In genomic region chr3:111769110-111769509, GRCh38 we compare ENCODE assay signal across 16 cellular contexts.
A peak's percentile ranks its signal among the peaks of the same experiment; 100 is the strongest.
DNase-seq lines count a peak whose midpoint lies in the region; ATAC-seq and TF ChIP-seq lines count a peak whose summit lies in the region.
"Had no signal": no experiment of that assay in that cellular context is flagged by ENCODE, and none has a peak within 500 bp of the region (broad histone marks: within the 10 kb centered on the region; RNA-seq: fewer than 3 reads in every experiment).

No MANE protein-coding gene starts in this region.

- H3K27me3 ChIP-seq in ascending aorta (no peaks in the 10 kb centered on the region), heart right ventricle (no peaks in the 10 kb centered on the region), upper lobe of right lung (no peaks in the 10 kb centered on the region)

- H3K36me3 Mint-ChIP-seq in nephron (ENCODE audit: low read depth): peaks cover 3% of the 10 kb centered on the region
- H3K36me3 Mint-ChIP-seq: natural killer cell treated with Interleukin-12 subunit alpha and Interleukin-12 subunit beta and Interleukin-15 and Interleukin-18, amount 100 ng/mL, for 72 hours had no signal

- ATAC-seq in heart right ventricle: peak in 7 of 8 donors; percentile 44 to 76 (median 65)
- ATAC-seq in upper lobe of right lung: peak; percentile 51
- ATAC-seq in GM21515 (IDR thresholded peaks at IDR 0.05; ENCODE audit: unreplicated experiment): no peak
- ATAC-seq: GM23338; natural killer cell treated with Interleukin-12 subunit alpha and Interleukin-12 subunit beta and Interleukin-15 and Interleukin-18, amount 100 ng/mL, for 72 hours had no signal

- no peak overlapping the region for H3K4me3 Mint-ChIP-seq in nephron
- H3K4me3 Mint-ChIP-seq: activated CD4-positive, alpha-beta T cell treated with anti-CD3 and anti-CD28 coated beads, Interleukin-2, amount 10 ng/mL, durations not matched to agents 24 days and 14 days; activated naive CD8-positive, alpha-beta T cell treated with anti-CD3 and anti-CD28 coated beads for 36 hours; GM23338; natural killer cell treated with Interleukin-12 subunit alpha and Interleukin-12 subunit beta and Interleukin-15 and Interleukin-18, amount 100 ng/mL, for 72 hours had no signal

- H3K36me3 ChIP-seq in ascending aorta (no peaks in the 10 kb centered on the region), heart right ventricle (no peaks in the 10 kb centered on the region), upper lobe of right lung (no peaks in the 10 kb centered on the region)

- TF ChIP-seq CTCF in ascending aorta (IDR thresholded peaks at IDR 0.05) (no peak), heart right ventricle (IDR thresholded peaks at IDR 0.05) (no peak), nephron (IDR thresholded peaks at IDR 0.05; ENCODE audit: unreplicated experiment in 3 of 3) (no peak), upper lobe of right lung (IDR thresholded peaks at IDR 0.05) (no peak)

- intact Hi-C loops in ascending aorta (cut with DNase I) (loop anchor here (2.0 kb wide), 1 partner anchor 14 kb away; no protein-coding TSS in a partner anchor), heart right ventricle (cut with DNase I) (no loop called here), upper lobe of right lung (cut with DNase I) (no loop called here)

- H3K9me3 Mint-ChIP-seq in nephron: no peaks in the 10 kb centered on the region
- H3K9me3 Mint-ChIP-seq: activated CD4-positive, alpha-beta T cell treated with anti-CD3 and anti-CD28 coated beads, Interleukin-2, amount 10 ng/mL, durations not matched to agents 24 days and 14 days; activated naive CD8-positive, alpha-beta T cell treated with anti-CD3 and anti-CD28 coated beads for 36 hours; GM23338; natural killer cell treated with Interleukin-12 subunit alpha and Interleukin-12 subunit beta and Interleukin-15 and Interleukin-18, amount 100 ng/mL, for 72 hours had no signal

- H3K4me1 Mint-ChIP-seq in nephron: peaks cover 59% of the 10 kb centered on the region
- H3K4me1 Mint-ChIP-seq: activated CD4-positive, alpha-beta T cell treated with anti-CD3 and anti-CD28 coated beads, Interleukin-2, amount 10 ng/mL, durations not matched to agents 24 days and 14 days had no signal

- H3K27me3 Mint-ChIP-seq in nephron (ENCODE audit: low read depth): no peaks in the 10 kb centered on the region
- H3K27me3 Mint-ChIP-seq: activated CD4-positive, alpha-beta T cell treated with anti-CD3 and anti-CD28 coated beads, Interleukin-2, amount 10 ng/mL, durations not matched to agents 24 days and 14 days; activated naive CD8-positive, alpha-beta T cell treated with anti-CD3 and anti-CD28 coated beads for 36 hours; natural killer cell treated with Interleukin-12 subunit alpha and Interleukin-12 subunit beta and Interleukin-15 and Interleukin-18, amount 100 ng/mL, for 72 hours had no signal

- H3K27ac Mint-ChIP-seq in nephron: peak overlapping the region; percentile 91 to 95 (median 93)
- H3K27ac Mint-ChIP-seq: activated CD4-positive, alpha-beta T cell treated with anti-CD3 and anti-CD28 coated beads, Interleukin-2, amount 10 ng/mL, durations not matched to agents 24 days and 14 days; activated naive CD8-positive, alpha-beta T cell treated with anti-CD3 and anti-CD28 coated beads for 36 hours; GM23338; natural killer cell treated with Interleukin-12 subunit alpha and Interleukin-12 subunit beta and Interleukin-15 and Interleukin-18, amount 100 ng/mL, for 72 hours had no signal

- no peak for DNase-seq in ascending aorta (ENCODE audit: low spot score in 2 of 2)
- no peak for DNase-seq in heart right ventricle
- DNase-seq in upper lobe of right lung: no peak
- DNase-seq in NCI-H748 (lab: John Stamatoyannopoulos, UW; ENCODE audit: unreplicated experiment): no peak
- DNase-seq in SK-N-DZ (ENCODE audit: low spot score): no peak
- no peak for DNase-seq in NCI-H2171 treated with DMSO at 0.1 percent for 48 hours (lab: John Stamatoyannopoulos, UW)
- DNase-seq: activated CD4-positive, alpha-beta T cell treated with anti-CD3 and anti-CD28 coated beads, Interleukin-2, amount 10 ng/mL, durations not matched to agents 24 days and 14 days; activated naive CD8-positive, alpha-beta T cell treated with anti-CD3 and anti-CD28 coated beads for 36 hours; cerebellar nuclear complex; DMS53; glutamatergic neuron; stimulated activated CD4-positive, alpha-beta T cell treated with anti-CD3 and anti-CD28 coated beads, Interleukin-4, amount 100 ng/mL, for 4 hours had no signal

- H3K9me3 ChIP-seq in ascending aorta: no peaks in the 10 kb centered on the region
- H3K9me3 ChIP-seq in heart right ventricle: no peaks in the 10 kb centered on the region
- H3K9me3 ChIP-seq in upper lobe of right lung: no peaks in the 10 kb centered on the region

- H3K27ac ChIP-seq in ascending aorta: peak overlapping the region; percentile 65
- peak overlapping the region; percentile 1 to 68 (median 46) for H3K27ac ChIP-seq in heart right ventricle
- peak overlapping the region; percentile 12 for H3K27ac ChIP-seq in upper lobe of right lung

- no peak overlapping the region for H3K4me3 ChIP-seq in ascending aorta
- no peak overlapping the region for H3K4me3 ChIP-seq in heart right ventricle
- H3K4me3 ChIP-seq in upper lobe of right lung: no peak overlapping the region
- H3K4me3 ChIP-seq: GM23338 had no signal

- H3K4me1 ChIP-seq in ascending aorta (peaks cover 8 to 34% of the 10 kb centered on the region in 2 donors), heart right ventricle (peaks cover 3 to 47% (median 35%) of the 10 kb centered on the region in 9 donors), upper lobe of right lung (peaks cover 23% of the 10 kb centered on the region)

Comparison
In these comparisons a context has a peak if more than half of its experiments do, and no peak if none do; other contexts are left out.
1. H3K27ac ChIP-seq: peak in every context shown above with its lines; median percentile 65 in ascending aorta; 46 in heart right ventricle; 12 in upper lobe of right lung.